Comparison of ENCODE assay signal across 22 cellular contexts in the genomic region with DNA sequence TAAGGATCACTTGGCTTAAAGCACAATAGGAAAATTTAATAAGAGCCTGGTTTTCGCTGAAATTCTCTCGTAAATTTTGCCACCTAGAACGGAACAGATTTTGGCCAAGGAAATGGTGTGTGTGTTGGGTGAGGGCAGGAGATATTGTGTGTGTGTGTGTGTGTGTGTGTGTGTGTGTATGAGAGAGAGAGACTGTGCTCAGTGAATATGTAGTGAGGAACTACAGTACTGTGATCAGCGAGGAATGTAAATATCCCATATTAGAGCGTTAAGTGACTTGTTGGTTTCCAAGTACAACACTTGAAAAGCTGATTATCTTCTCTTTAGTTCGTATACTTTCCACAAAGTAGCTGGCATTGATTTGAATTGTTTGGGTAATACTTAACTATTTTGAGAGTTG.
"Had no signal": no experiment of that assay in that cellular context is flagged by ENCODE, and none has a peak within 500 bp of the region (broad histone marks: within the 10 kb centered on the region; RNA-seq: fewer than 3 reads in every experiment).

No MANE protein-coding gene starts in this region.

- H3K27ac ChIP-seq: HL-60, PC-9, Peyer's patch, SJCRH30 had no signal

- H3K4me3 ChIP-seq: PC-9, Peyer's patch, SJCRH30 had no signal

- H3K4me2 ChIP-seq: PC-9 had no signal

- H3K36me3 ChIP-seq: Peyer's patch, SJCRH30 had no signal

- DNase-seq: KBM-7, MV-4-11, NCI-H1048, NCI-H1105, NCI-H1436 treated with DMSO at 0.1 percent for 48 hours, NCI-H1694, NCI-H187 treated with DMSO at 0.1 percent for 48 hours, NCI-H2029 treated with DMSO at 0.1 percent for 48 hours, NCI-H2171 treated with DMSO at 0.1 percent for 48 hours, NCI-H345, NCI-H446 treated with DMSO at 0.1 percent for 48 hours, NCI-H524 treated with DMSO at 0.1 percent for 48 hours, NCI-H69, NCI-H774, OCI-M1, PC-9, Peyer's patch, SHP77 treated with DMSO at 0.1 percent for 48 hours, SJCRH30 had no signal

- H3K4me1 ChIP-seq: Peyer's patch, SJCRH30 had no signal

- ATAC-seq: Right ventricle myocardium inferior, SK-N-SH treated with all-trans-retinoic acid at 6 μM for 48 hours had no signal

- H2AFZ ChIP-seq: PC-9 had no signal

- H3K9me3 ChIP-seq: Peyer's patch, SJCRH30 had no signal

- H3K27me3 ChIP-seq: Peyer's patch, SJCRH30 had no signal
